9 cellular contexts compared by ENCODE assay signal in genomic region chr1:231315887-231316286, GRCh38. TPM values are rescaled to one million over a fixed set of nuclear protein-coding genes. Genes with fewer than 3 reads are reported as not detected.
DNase-seq lines count a peak whose midpoint lies in the region; ATAC-seq and TF ChIP-seq lines count a peak whose summit lies in the region.
"Had no signal": no experiment of that assay in that cellular context is flagged by ENCODE, and none has a peak within 500 bp of the region (broad histone marks: within the 10 kb centered on the region; RNA-seq: fewer than 3 reads in every experiment).

No MANE protein-coding gene starts in this region.

- H3K4ac ChIP-seq in trophoblast cell (ENCODE audit: low read depth, low read length), result no peak overlapping the region

- no CpG with 5 or more reads among the region's 11 CpGs for WGBS in trophoblast cell (ENCODE audit: extremely low coverage, insufficient coverage, insufficient read length)

- no peak overlapping the region for H2BK12ac ChIP-seq in trophoblast cell (ENCODE audit: low read length)

- H3K27me3 ChIP-seq in Caco-2 (replicated peaks; ENCODE audit: control insufficient read depth, insufficient read depth, low read length), result no peaks in the 10 kb centered on the region
- H3K27me3 ChIP-seq in trophoblast cell (ENCODE audit: insufficient read depth, low read length), result no peaks in the 10 kb centered on the region

- H2BK5ac ChIP-seq in trophoblast cell (ENCODE audit: low read depth, low read length, poor library complexity), result no peak overlapping the region

- H3K9me3 Mint-ChIP-seq in Caco-2 (ENCODE audit: unreplicated experiment) (no peaks in the 10 kb centered on the region), WTC11 (peaks cover 4% of the 10 kb centered on the region)
- H3K9me3 Mint-ChIP-seq: nephron had no signal

- CTCF ChIA-PET in Caco-2 (lab: Charles Lee) (interaction anchor here (0.6 kb wide), 1 partner anchor 99 kb away, joined by 3 read pairs; no protein-coding TSS in a partner anchor), WTC11 (lab: Charles Lee) (interaction anchor here (0.6 to 1.6 kb wide), 11 partner anchors 17 to 1222 kb away, joined by 3 to 10 read pairs (median 4); partner anchors contain the start of genes EXOC8 and SPRTN)

- no peak overlapping the region for H2AK5ac ChIP-seq in trophoblast cell (ENCODE audit: low read length)

- H3K4me2 ChIP-seq in trophoblast cell (ENCODE audit: low read length), result no peak overlapping the region

- H3K27ac ChIP-seq in trophoblast cell (ENCODE audit: low read depth, low read length), result no peak overlapping the region

- H3K27me3 Mint-ChIP-seq in Caco-2 (ENCODE audit: insufficient read depth, unreplicated experiment) (no peaks in the 10 kb centered on the region), WTC11 (ENCODE audit: low read depth) (peaks cover 9% of the 10 kb centered on the region)

- TF ChIP-seq RAD21 in Ishikawa (IDR thresholded peaks at IDR 0.05; ENCODE audit: low read depth), result peak; percentile 57

- H3K23ac ChIP-seq in trophoblast cell (ENCODE audit: low read length), result no peak overlapping the region

- H4K91ac ChIP-seq in trophoblast cell (ENCODE audit: low read depth, low read length), result no peak overlapping the region

- no TSS peak for BruUV-seq in Caco-2 (replicated peaks; lab: Mats Ljungman, UMichigan)

- no peaks in the 10 kb centered on the region for H3K4me1 ChIP-seq in Caco-2
- H3K4me1 ChIP-seq in trophoblast cell (ENCODE audit: control insufficient read depth in 1 of 2, insufficient read depth in 2 of 2, low read length in 2 of 2), result no peaks in the 10 kb centered on the region

- ATAC-seq in GM19455 (IDR thresholded peaks at IDR 0.05; ENCODE audit: unreplicated experiment) (peak; percentile 85), WTC11 (peak; percentile 99), HG03045 (IDR thresholded peaks at IDR 0.05; ENCODE audit: unreplicated experiment) (no peak)

- H3K27ac Mint-ChIP-seq in Caco-2 (ENCODE audit: unreplicated experiment), result no peak overlapping the region
- no peak overlapping the region for H3K27ac Mint-ChIP-seq in WTC11
- H3K27ac Mint-ChIP-seq: nephron had no signal

- no peak overlapping the region for H2BK120ac ChIP-seq in trophoblast cell (ENCODE audit: insufficient read depth, low read length, poor library complexity)

- H3K9me3 ChIP-seq in Caco-2 (no peaks in the 10 kb centered on the region; the same call in 1 of the 2 replicates), trophoblast cell (ENCODE audit: insufficient read depth, low read depth, low read length) (peaks cover 3% of the 10 kb centered on the region)

- TF ChIP-seq CTCF in Caco-2 (IDR thresholded peaks at IDR 0.05; ENCODE audit: insufficient read depth in 1 of 2, low read depth in 1 of 2, low read length in 1 of 2, severe bottlenecking in 1 of 2, unreplicated experiment in 1 of 2) (peak; percentile 35 to 37), WTC11 (IDR thresholded peaks at IDR 0.05) (0 out of 2 replicates have a peak, but pooled peaks have one; percentile 45), epithelial cell of esophagus (IDR thresholded peaks at IDR 0.05; ENCODE audit: insufficient read depth, low read depth, low read length, missing control alignments) (peak; percentile 41)

- no peak overlapping the region for H3K14ac ChIP-seq in trophoblast cell (ENCODE audit: low read length)

- no peak overlapping the region for H3K9ac ChIP-seq in trophoblast cell (ENCODE audit: low read length)

- H3K4me3 ChIP-seq in Caco-2 (ENCODE audit: low read depth, low read length) (no peak overlapping the region), epithelial cell of esophagus (ENCODE audit: low read length) (no peak overlapping the region), trophoblast cell (ENCODE audit: low read depth, low read length) (no peak overlapping the region)

- no peaks in the 10 kb centered on the region for H3K4me1 Mint-ChIP-seq in Caco-2 (ENCODE audit: low read depth, unreplicated experiment)
- H3K4me1 Mint-ChIP-seq in WTC11, result no peaks in the 10 kb centered on the region
- H3K4me1 Mint-ChIP-seq: nephron had no signal

- H3K4me3 Mint-ChIP-seq in Caco-2 (ENCODE audit: unreplicated experiment), result no peak overlapping the region
- no peak overlapping the region for H3K4me3 Mint-ChIP-seq in WTC11
- H3K4me3 Mint-ChIP-seq: nephron had no signal

- POLR2A ChIA-PET in Caco-2 (lab: Charles Lee) (no interaction called here), WTC11 (lab: Charles Lee) (interaction anchor here (0.6 kb wide), 1 partner anchor 294 kb away, joined by 4 read pairs; no protein-coding TSS in a partner anchor)

- H4K8ac ChIP-seq in trophoblast cell (ENCODE audit: low read depth, low read length), result no peak overlapping the region

- H3K18ac ChIP-seq in trophoblast cell (ENCODE audit: low read length), result no peak overlapping the region

- peak; percentile 37 to 39 for DNase-seq in Caco-2
- peak; percentile 80 for DNase-seq in WTC11 (ENCODE audit: low spot score)
- peak; percentile 35 for DNase-seq in epithelial cell of esophagus (ENCODE audit: low read depth)
- peak; percentile 38 to 57 for DNase-seq in trophoblast cell
- DNase-seq in epidermal melanocyte (ENCODE audit: insufficient read length, low spot score), result no peak

- no peak overlapping the region for H2AFZ ChIP-seq in trophoblast cell (ENCODE audit: insufficient read depth, low read length, poor library complexity)

- TF ChIP-seq EP300 in Ishikawa (IDR thresholded peaks at IDR 0.05; ENCODE audit: borderline replicate concordance), result no peak

- intact Hi-C loops in Caco-2 (cut with micrococcal nuclease; ENCODE audit: unreplicated experiment), result no loop called here

- H3K36me3 Mint-ChIP-seq in Caco-2 (ENCODE audit: insufficient read depth, unreplicated experiment) (no peaks in the 10 kb centered on the region), WTC11 (no peaks in the 10 kb centered on the region)

- H4K12ac ChIP-seq in trophoblast cell (ENCODE audit: low read depth, low read length), result no peak overlapping the region

- H3K36me3 ChIP-seq in Caco-2 (ENCODE audit: control insufficient read depth, insufficient read depth, low read length) (no peaks in the 10 kb centered on the region), trophoblast cell (ENCODE audit: control insufficient read depth in 1 of 2, insufficient read depth in 2 of 2, low read length in 2 of 2) (no peaks in the 10 kb centered on the region)

- no peaks in the 10 kb centered on the region for H3K79me1 ChIP-seq in trophoblast cell (ENCODE audit: low read length)

- H3K79me2 ChIP-seq in trophoblast cell (ENCODE audit: control insufficient read depth, insufficient read depth, low read length, poor library complexity), result no peaks in the 10 kb centered on the region

TF ChIP-seq in Ishikawa, 13 proteins besides CTCF, POLR2A, EP300 and RAD21:
- TF ChIP-seq NFIC (IDR thresholded peaks at IDR 0.05) (no peak), MAX (IDR thresholded peaks at IDR 0.05) (no peak), CREB1 (IDR thresholded peaks at IDR 0.05; ENCODE audit: low read depth) (no peak), EGR1 (IDR thresholded peaks at IDR 0.05) (no peak), CEBPB (IDR thresholded peaks at IDR 0.05) (no peak), ZBTB7A (IDR thresholded peaks at IDR 0.05; ENCODE audit: low read depth) (no peak)
TF ChIP-seq in Ishikawa: peak in this region for 0.

TF ChIP-seq in WTC11, 78 proteins besides CTCF, POLR2A, EP300 and RAD21:
- TF ChIP-seq FOXK1 (CRISPR knock-in tag; IDR thresholded peaks at IDR 0.05), result no peak
- TF ChIP-seq ZNF121 (CRISPR knock-in tag; IDR thresholded peaks at IDR 0.05), result peak; percentile 90
- TF ChIP-seq NFE2L1 (CRISPR knock-in tag; IDR thresholded peaks at IDR 0.05), result no peak
- TF ChIP-seq, protein P1, sequence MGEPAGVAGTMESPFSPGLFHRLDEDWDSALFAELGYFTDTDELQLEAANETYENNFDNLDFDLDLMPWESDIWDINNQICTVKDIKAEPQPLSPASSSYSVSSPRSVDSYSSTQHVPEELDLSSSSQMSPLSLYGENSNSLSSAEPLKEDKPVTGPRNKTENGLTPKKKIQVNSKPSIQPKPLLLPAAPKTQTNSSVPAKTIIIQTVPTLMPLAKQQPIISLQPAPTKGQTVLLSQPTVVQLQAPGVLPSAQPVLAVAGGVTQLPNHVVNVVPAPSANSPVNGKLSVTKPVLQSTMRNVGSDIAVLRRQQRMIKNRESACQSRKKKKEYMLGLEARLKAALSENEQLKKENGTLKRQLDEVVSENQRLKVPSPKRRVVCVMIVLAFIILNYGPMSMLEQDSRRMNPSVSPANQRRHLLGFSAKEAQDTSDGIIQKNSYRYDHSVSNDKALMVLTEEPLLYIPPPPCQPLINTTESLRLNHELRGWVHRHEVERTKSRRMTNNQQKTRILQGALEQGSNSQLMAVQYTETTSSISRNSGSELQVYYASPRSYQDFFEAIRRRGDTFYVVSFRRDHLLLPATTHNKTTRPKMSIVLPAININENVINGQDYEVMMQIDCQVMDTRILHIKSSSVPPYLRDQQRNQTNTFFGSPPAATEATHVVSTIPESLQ (CRISPR knock-in tag; IDR thresholded peaks at IDR 0.05), result no peak
- TF ChIP-seq GTF2I (CRISPR knock-in tag; conservative IDR thresholded peaks at IDR 0.05), result peak; percentile 89
- peak; percentile 97 for TF ChIP-seq ZNF416 (CRISPR knock-in tag; IDR thresholded peaks at IDR 0.05)
- TF ChIP-seq, protein P2, sequence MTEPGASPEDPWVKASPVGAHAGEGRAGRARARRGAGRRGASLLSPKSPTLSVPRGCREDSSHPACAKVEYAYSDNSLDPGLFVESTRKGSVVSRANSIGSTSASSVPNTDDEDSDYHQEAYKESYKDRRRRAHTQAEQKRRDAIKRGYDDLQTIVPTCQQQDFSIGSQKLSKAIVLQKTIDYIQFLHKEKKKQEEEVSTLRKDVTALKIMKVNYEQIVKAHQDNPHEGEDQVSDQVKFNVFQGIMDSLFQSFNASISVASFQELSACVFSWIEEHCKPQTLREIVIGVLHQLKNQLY (CRISPR knock-in tag; IDR thresholded peaks at IDR 0.05), result no peak
- no peak for TF ChIP-seq CDX4 (CRISPR knock-in tag; IDR thresholded peaks at IDR 0.05; ENCODE audit: borderline replicate concordance)

RNA-seq across cellular contexts. Expression of gene EXOC8, which starts 21.8 kb away (rescaled TPM):
- total RNA-seq in Caco-2 (2022) (17.2 and 18.3 TPM in 2 replicates), WTC11 (2021) (9.1 to 11.3 TPM (median 10.2 TPM) in 3 replicates)
- polyA plus RNA-seq in trophoblast cell (2013), result 6.8 and 7.5 TPM in 2 replicates

RNA-seq across cellular contexts. Expression of gene SPRTN, which starts 22.2 kb away (rescaled TPM):
- total RNA-seq in Caco-2 (2022) (21.3 and 24.9 TPM in 2 replicates), WTC11 (2021) (12.6 to 14.6 TPM (median 12.7 TPM) in 3 replicates)
- polyA plus RNA-seq in trophoblast cell (2013), result 17.4 and 18.7 TPM in 2 replicates
